Comparison of ENCODE assay signal across 1 cellular context in genomic region chr12:120356567-120357030, GRCh38.
TF ChIP-seq lines count a peak whose summit lies in the region.

No MANE protein-coding gene starts in this region.

TF ChIP-seq in GM12878, 131 proteins besides CTCF, POLR2A, EP300 and RAD21 (continued from another document):
- TF ChIP-seq PRDM15 (CRISPR knock-in tag; IDR thresholded peaks at IDR 0.05), result no peak
- no peak for TF ChIP-seq CHD1 (IDR thresholded peaks at IDR 0.05; ENCODE audit: low read depth, low read length)
- TF ChIP-seq SMC3 (IDR thresholded peaks at IDR 0.05; ENCODE audit: borderline replicate concordance, low read length), result peak; percentile 74; the same call in 1 of the 2 replicates
- TF ChIP-seq LARP7 (IDR thresholded peaks at IDR 0.05), result 0 out of 2 replicates have a peak, but pooled peaks have one; percentile 37
- no peak for TF ChIP-seq MYC (IDR thresholded peaks at IDR 0.05; ENCODE audit: insufficient read depth, insufficient read length, insufficient replicate concordance, low read length, severe bottlenecking)
- TF ChIP-seq YY1 (IDR thresholded peaks at IDR 0.05; ENCODE audit: low read depth, low read length), result 0 out of 2 replicates have a peak, but pooled peaks have one; percentile 49
- no peak for TF ChIP-seq ATF3 (IDR thresholded peaks at IDR 0.05; ENCODE audit: borderline replicate concordance, extremely low read depth, low read depth, low read length)
- no peak for TF ChIP-seq ZNF592 (IDR thresholded peaks at IDR 0.05)
